Comparison of ENCODE assay signal across 8 cellular contexts in genomic region chr2:202034249-202035088, GRCh38. TPM values are rescaled to one million over a fixed set of nuclear protein-coding genes. Genes with fewer than 3 reads are reported as not detected.
DNase-seq lines count a peak whose midpoint lies in the region; ATAC-seq, FAIRE-seq and TF ChIP-seq lines count a peak whose summit lies in the region.

No MANE protein-coding gene starts in this region.

- FAIRE-seq in GM12878 (lab: Jason Lieb, UNC), result no peak

- POLR2A ChIA-PET in RWPE1 (lab: Yijun Ruan, JAX; ENCODE audit: low non-redundant PET), result no interaction called here
- POLR2A ChIA-PET in GM12878 (lab: Charles Lee), result no interaction called here

- peaks cover 13 to 14% of the 10 kb centered on the region in 2 donors for H3K4me1 Mint-ChIP-seq in immature natural killer cell

- peak overlapping the region; percentile 90 for H3K4me3 ChIP-seq in GM12878

- peak overlapping the region; percentile 45; the same call in 1 of the 2 replicates for H2AFZ ChIP-seq in GM12878 (ENCODE audit: control insufficient read depth, low read depth, low read length)

- H3K27me3 Mint-ChIP-seq in immature natural killer cell (ENCODE audit: low read depth in 3 of 3), result peaks cover 12 to 29% (median 21%) of the 10 kb centered on the region in 3 donors

- no peaks in the 10 kb centered on the region for H3K36me3 ChIP-seq in GM12878 (ENCODE audit: control insufficient read depth in 2 of 2, insufficient read depth in 2 of 2, low read length in 1 of 2)

- peak; percentile 34 to 50 for DNase-seq in NCI-H524 (lab: John Stamatoyannopoulos, UW)
- no peak for DNase-seq in NCI-H524 treated with DMSO at 0.1 percent for 48 hours (lab: John Stamatoyannopoulos, UW)
- DNase-seq in RWPE1 (ENCODE audit: low spot score), result peak; percentile 22
- no peak for DNase-seq in GM12878 (ENCODE audit: low read depth, low spot score)
- peak; percentile 15 to 16 (median 15) for DNase-seq in immature natural killer cell
- peak; percentile 22 for DNase-seq in stimulated activated CD4-positive, alpha-beta T cell treated with anti-CD3 and anti-CD28 coated beads, Interleukin-1b, Interleukin-23, amount 100 ng/mL, for 48 hours
- DNase-seq in nucleus accumbens (lab: John Stamatoyannopoulos, UW), result no peak

- H3K79me2 ChIP-seq in GM12878 (ENCODE audit: control insufficient read depth, insufficient read depth, low read length), result no peaks in the 10 kb centered on the region

- TF ChIP-seq CTCF in RWPE1 (conservative IDR thresholded peaks at IDR 0.05; ENCODE audit: low read depth) (no peak), GM12878 (IDR thresholded peaks at IDR 0.05 in 2 of 3, conservative IDR thresholded peaks at IDR 0.05 in 1 of 3; ENCODE audit: control insufficient read depth in 2 of 3, extremely low read depth in 1 of 3, insufficient read depth in 1 of 3, low read depth in 3 of 3, low read length in 3 of 3) (no peak)

- TF ChIP-seq POLR2A in GM12878 (IDR thresholded peaks at IDR 0.05; ENCODE audit: low read depth, low read length), result no peak

- no peaks in the 10 kb centered on the region; the same call in 1 of the 2 replicates for H3K4me1 ChIP-seq in GM12878 (ENCODE audit: control insufficient read depth, insufficient read depth, low read length)

- intact Hi-C loops in GM12878 (cut with micrococcal nuclease; ENCODE audit: unreplicated experiment), result loop anchor here (5.0 kb wide), 2 partner anchors 57 to 143 kb away; no protein-coding TSS in a partner anchor

- no peaks in the 10 kb centered on the region for H4K20me1 ChIP-seq in GM12878 (ENCODE audit: control insufficient read depth, insufficient read depth)

- peak overlapping the region; percentile 86 for H3K4me2 ChIP-seq in GM12878 (ENCODE audit: control insufficient read depth, insufficient read depth)

- 6% methylated on average over 86 of the region's 105 CpGs for WGBS in GM12878 (ENCODE audit: insufficient coverage, insufficient replicate concordance, low lambda C conversion rate, missing lambda C conversion rate)

- RAD21 ChIA-PET in GM12878 (lab: Charles Lee; ENCODE audit: unreplicated experiment), result interaction anchor here (1.0 kb wide), 2 partner anchors 8 to 174 kb away, joined by 3 read pairs; no protein-coding TSS in a partner anchor

- H3K9me3 ChIP-seq in GM12878 (replicated peaks; ENCODE audit: control insufficient read depth, insufficient read depth, low read length), result no peaks in the 10 kb centered on the region; the same call in 2 of the 3 replicates

- H3K9me3 Mint-ChIP-seq in immature natural killer cell, result no peaks in the 10 kb centered on the region

- TF ChIP-seq EP300 in GM12878 (IDR thresholded peaks at IDR 0.05; ENCODE audit: borderline replicate concordance in 1 of 2, control insufficient read depth in 1 of 2, low read depth in 2 of 2, low read length in 2 of 2), result no peak

- SMC1A ChIA-PET in GM12878 (lab: Charles Lee; ENCODE audit: uncharacterized antibody, unreplicated experiment), result no interaction called here

- in situ Hi-C loops in GM12878 (cut with MboI), result no loop called here

- peak overlapping the region in 1 of 6 donors; percentile 40 for H3K27ac Mint-ChIP-seq in immature natural killer cell

- ATAC-seq in HG03025 (IDR thresholded peaks at IDR 0.05; ENCODE audit: low FRiP score, unreplicated experiment) (peak; percentile 11), GM12878 (peak; percentile 5)

- no peaks in the 10 kb centered on the region for H3K36me3 Mint-ChIP-seq in immature natural killer cell

- no TSS peak for BruUV-seq in GM12878 (replicated peaks; lab: Mats Ljungman, UMichigan)

- CTCF ChIA-PET in RWPE1 (lab: Yijun Ruan, JAX) (interaction anchor here (0.6 kb wide), 1 partner anchor 230 kb away, joined by 3 read pairs; no protein-coding TSS in a partner anchor), GM12878 (lab: Yijun Ruan, JAX) (no interaction called here)

- peaks cover 0 to 15% of the 10 kb centered on the region in 2 experiments; a peak in 2 of 4 replicates for H3K27me3 ChIP-seq in GM12878 (replicated peaks in 1 of 2; ENCODE audit: control insufficient read depth in 2 of 2, insufficient read depth in 2 of 2, low read length in 1 of 2)

- H3K27ac ChIP-seq in RWPE1 (peak overlapping the region; percentile 90), GM12878 (ENCODE audit: control insufficient read depth, insufficient read depth) (no peak overlapping the region)

- TF ChIP-seq RAD21 in GM12878 (IDR thresholded peaks at IDR 0.05; ENCODE audit: insufficient read depth, low read depth, low read length), result no peak

- peak overlapping the region in 4 of 5 donors; percentile 79 to 90 (median 84) for H3K4me3 Mint-ChIP-seq in immature natural killer cell

- H3K9ac ChIP-seq in GM12878 (ENCODE audit: control insufficient read depth, insufficient read depth, low read length), result peak overlapping the region; percentile 53; the same call in 1 of the 2 replicates

TF ChIP-seq in GM12878, 131 proteins besides CTCF, POLR2A, EP300 and RAD21:
- 0 out of 2 replicates have a peak, but pooled peaks have one; percentile 47 for TF ChIP-seq NR2F1 (conservative IDR thresholded peaks at IDR 0.05)
- peak; percentile 89; the same call in 1 of the 2 replicates for TF ChIP-seq GATAD2B (conservative IDR thresholded peaks at IDR 0.05; ENCODE audit: low read depth)
- peak; percentile 72 for TF ChIP-seq IKZF1 (conservative IDR thresholded peaks at IDR 0.05)
- peak; percentile 83; the same call in 1 of the 2 replicates for TF ChIP-seq DPF2 (IDR thresholded peaks at IDR 0.05)
- TF ChIP-seq HDAC6 (IDR thresholded peaks at IDR 0.05; ENCODE audit: unreplicated experiment), result peak; percentile 86
- no peak for TF ChIP-seq TBL1XR1 (IDR thresholded peaks at IDR 0.05; ENCODE audit: low read depth, low read length)
- TF ChIP-seq PKNOX1 (IDR thresholded peaks at IDR 0.05), result no peak
TF ChIP-seq in GM12878: peak in this region for 5.

RNA-seq across cellular contexts. Expression of gene FZD7, which starts 0.8 kb away (rescaled TPM):
- total RNA-seq in GM12878 (2013; cell fraction: nucleolus; rRNA removed), result 3.2 and 4.0 TPM in 2 replicates
- total RNA-seq in GM12878 (2014; rRNA removed) (1.5 TPM in 2 replicates), GM12878 (2014; rRNA removed; fragmentation: Illumina TruSeq; extraction: Trizol) (0.64 and 0.76 TPM in 2 replicates), GM12878 (2021) (2.4 and 2.6 TPM in 2 replicates)
- polyA plus RNA-seq in GM12878 (2011; ENCODE audit: low read depth), result 0.09 TPM
- polyA plus RNA-seq in GM12878 (2011; rRNA removed) (0.42 and 0.50 TPM in 2 replicates), GM12878 (2014; fragmentation: Illumina TruSeq; extraction: Trizol) (0.75 and 1.3 TPM in 2 replicates), GM12878 (2014; fragmentation: Nextera tagmentation; extraction: Ambion mirVana) (under 1 TPM; 0.24 to 0.47 TPM), GM12878 (2014; rRNA removed) (1.1 and 1.3 TPM in 2 replicates), GM12878 (2016; fragmentation: Nextera tagmentation; extraction: Ambion mirVana) (under 1 TPM; 0.47 to 0.88 TPM), immature natural killer cell (under 1 TPM in 1 of 3 donors, not detected in 2; 0.31 TPM)
- 0.60 and 0.69 TPM in 2 replicates for polyA plus RNA-seq in GM12878 (2011; cell fraction: cytosol; rRNA removed)
- 1.9 TPM in 2 replicates for polyA plus RNA-seq in GM12878 (2011; cell fraction: nucleus; rRNA removed)
- polyA plus RNA-seq in GM12878 (2012), result 0.23 and 0.29 TPM in 2 replicates
- polyA minus RNA-seq in GM12878 (2011; rRNA and poly(A)+ RNA removed), result 0.95 and 2.5 TPM in 2 replicates
- polyA minus RNA-seq in GM12878 (2011; cell fraction: cytosol; rRNA and poly(A)+ RNA removed), result 1.1 and 1.2 TPM in 2 replicates
- polyA minus RNA-seq in GM12878 (2011; cell fraction: nucleus; rRNA and poly(A)+ RNA removed), result 2.4 and 4.6 TPM in 2 replicates

RNA-seq across cellular contexts. Expression of gene KIAA2012, which starts 38.6 kb away (rescaled TPM):
- total RNA-seq in GM12878 (2013; cell fraction: nucleolus; rRNA removed), result not detected in 2 replicates
- total RNA-seq in GM12878 (2014; rRNA removed), result not detected in 2 replicates
- not detected in 2 replicates for total RNA-seq in GM12878 (2014; rRNA removed; fragmentation: Illumina TruSeq; extraction: Trizol)
- total RNA-seq in GM12878 (2021), result not detected in 2 replicates
- not detected for polyA plus RNA-seq in GM12878 (2011; ENCODE audit: low read depth)
- polyA plus RNA-seq in GM12878 (2011; rRNA removed), result 0.04 TPM in 1 of 2 replicates, not detected in the other
- not detected in 2 replicates for polyA plus RNA-seq in GM12878 (2011; cell fraction: cytosol; rRNA removed)
- polyA plus RNA-seq in GM12878 (2011; cell fraction: nucleus; rRNA removed), result 0.12 TPM in 1 of 2 replicates, not detected in the other
- not detected in 2 replicates for polyA plus RNA-seq in GM12878 (2012)
- not detected in 2 replicates for polyA plus RNA-seq in GM12878 (2014; fragmentation: Illumina TruSeq; extraction: Trizol)
- not detected for polyA plus RNA-seq in GM12878 (2014; fragmentation: Nextera tagmentation; extraction: Ambion mirVana)
- polyA plus RNA-seq in GM12878 (2014; rRNA removed), result not detected in 2 replicates
- under 1 TPM in 1 of 2 experiments, not detected in 1; 0.03 TPM for polyA plus RNA-seq in GM12878 (2016; fragmentation: Nextera tagmentation; extraction: Ambion mirVana)
- not detected in 2 replicates for polyA minus RNA-seq in GM12878 (2011; rRNA and poly(A)+ RNA removed)
- polyA minus RNA-seq in GM12878 (2011; cell fraction: cytosol; rRNA and poly(A)+ RNA removed), result not detected in 2 replicates
- polyA minus RNA-seq in GM12878 (2011; cell fraction: nucleus; rRNA and poly(A)+ RNA removed), result not detected in 2 replicates
- polyA plus RNA-seq in immature natural killer cell, result not detected

Comparison
In these comparisons a context has a peak if more than half of its experiments do, and no peak if none do; other contexts are left out.
1. DNase-seq: peak in NCI-H524 (2 of 2), RWPE1 (single experiment), immature natural killer cell (3 of 3) and stimulated activated CD4-positive, alpha-beta T cell treated with anti-CD3 and anti-CD28 coated beads, Interleukin-1b, Interleukin-23, amount 100 ng/mL, for 48 hours (single experiment); none in NCI-H524 treated with DMSO at 0.1 percent for 48 hours (single experiment), GM12878 (single experiment) and nucleus accumbens (0 of 56).